8 cellular contexts compared by ENCODE assay signal in genomic region chr9:130444565-130445221, GRCh38. TPM values are rescaled to one million over a fixed set of nuclear protein-coding genes. Genes with fewer than 3 reads are reported as not detected.
DNase-seq lines count a peak whose midpoint lies in the region; ATAC-seq and TF ChIP-seq lines count a peak whose summit lies in the region.

ASS1 (plus strand) TSS chr9:130444961; CDS start chr9:130452229, 7,268 bp downstream.

- peak; percentile 93 for ATAC-seq in activated B cell treated with CpG ODN at 0.5 μM for 24 hours (ENCODE audit: low read depth)
- ATAC-seq in lung (ENCODE audit: insufficient read depth, low FRiP score): peak; percentile 73
- ATAC-seq in HG03045 (IDR thresholded peaks at IDR 0.05; ENCODE audit: unreplicated experiment): no peak

- H3K27me3 Mint-ChIP-seq in CD14-positive monocyte (ENCODE audit: low read depth in 3 of 3) (peaks cover 32 to 46% (median 41%) of the 10 kb centered on the region in 3 donors), activated B cell treated with CpG ODN at 0.5 μM for 24 hours (peaks cover 27% of the 10 kb centered on the region)
- H3K27me3 Mint-ChIP-seq in dendritic cell treated with granulocyte-macrophage colony-stimulating factor and Interleukin-4, amounts not matched to agents 40 ng/mL and 50 ng/mL, for 4 days: peaks cover 44% of the 10 kb centered on the region

- H3K27ac ChIP-seq in lung (ENCODE audit: low read depth in 1 of 2, low read length in 1 of 2): peak within 1 kb of the TSS; percentile 77 to 78

- H3K4me1 ChIP-seq in lung (ENCODE audit: control insufficient read depth in 2 of 2, insufficient read depth in 2 of 2, low read length in 2 of 2): peaks cover 8 to 16% of the 10 kb centered on the region in 2 donors

- CTCF ChIA-PET in activated B cell treated with CpG ODN at 0.5 μM for 24 hours (lab: Charles Lee): no interaction called here

- H3K36me3 ChIP-seq in lung (ENCODE audit: control insufficient read depth in 2 of 2, insufficient read depth in 2 of 2, low read length in 2 of 2): no peaks in the 10 kb centered on the region

- peaks cover 0 to 3% of the 10 kb centered on the region in 2 donors for H3K9me3 ChIP-seq in lung (ENCODE audit: control insufficient read depth in 2 of 2, insufficient read depth in 1 of 2, low read length in 1 of 2)

- H3K27ac Mint-ChIP-seq in CD14-positive monocyte (no peak within 1 kb of the TSS), activated B cell treated with CpG ODN at 0.5 μM for 24 hours (no peak within 1 kb of the TSS)
- no peak within 1 kb of the TSS for H3K27ac Mint-ChIP-seq in dendritic cell treated with granulocyte-macrophage colony-stimulating factor and Interleukin-4, amounts not matched to agents 40 ng/mL and 50 ng/mL, for 4 days

- POLR2A ChIA-PET in activated B cell treated with CpG ODN at 0.5 μM for 24 hours (lab: Charles Lee): no interaction called here

- H3K4me3 ChIP-seq in lung: peak within 1 kb of the TSS; percentile 54

- 0 to 1% methylated on average over 31 to 66 of the region's 66 CpGs for WGBS in lung, 2 donors

- TF ChIP-seq CTCF in CD14-positive monocyte (IDR thresholded peaks at IDR 0.05) (no peak), activated B cell treated with CpG ODN at 0.5 μM for 24 hours (IDR thresholded peaks at IDR 0.05) (no peak), lung (IDR thresholded peaks at IDR 0.05; ENCODE audit: control extremely low read depth, extremely low read depth) (no peak)

- H3K36me3 Mint-ChIP-seq in CD14-positive monocyte: no peaks in the 10 kb centered on the region
- H3K36me3 Mint-ChIP-seq in activated B cell treated with CpG ODN at 0.5 μM for 24 hours (ENCODE audit: low read depth): peaks cover 1% of the 10 kb centered on the region
- no peaks in the 10 kb centered on the region for H3K36me3 Mint-ChIP-seq in dendritic cell treated with granulocyte-macrophage colony-stimulating factor and Interleukin-4, amounts not matched to agents 40 ng/mL and 50 ng/mL, for 4 days (ENCODE audit: low read depth)

- H3K9me3 Mint-ChIP-seq in CD14-positive monocyte: peaks cover 4 to 27% (median 24%) of the 10 kb centered on the region in 7 donors
- H3K9me3 Mint-ChIP-seq in activated B cell treated with CpG ODN at 0.5 μM for 24 hours: peaks cover 3% of the 10 kb centered on the region
- peaks cover 10% of the 10 kb centered on the region for H3K9me3 Mint-ChIP-seq in dendritic cell treated with granulocyte-macrophage colony-stimulating factor and Interleukin-4, amounts not matched to agents 40 ng/mL and 50 ng/mL, for 4 days

- H3K4me3 Mint-ChIP-seq in CD14-positive monocyte: peak within 1 kb of the TSS; percentile 45 to 76
- H3K4me3 Mint-ChIP-seq in activated B cell treated with CpG ODN at 0.5 μM for 24 hours: peak within 1 kb of the TSS; percentile 62
- H3K4me3 Mint-ChIP-seq in dendritic cell treated with granulocyte-macrophage colony-stimulating factor and Interleukin-4, amounts not matched to agents 40 ng/mL and 50 ng/mL, for 4 days: peak within 1 kb of the TSS; percentile 48

- H3K4me1 Mint-ChIP-seq in CD14-positive monocyte (peaks cover 25% of the 10 kb centered on the region), activated B cell treated with CpG ODN at 0.5 μM for 24 hours (no peaks in the 10 kb centered on the region)
- peaks cover 12% of the 10 kb centered on the region for H3K4me1 Mint-ChIP-seq in dendritic cell treated with granulocyte-macrophage colony-stimulating factor and Interleukin-4, amounts not matched to agents 40 ng/mL and 50 ng/mL, for 4 days (ENCODE audit: low read depth)

- in situ Hi-C loops in KBM-7 (cut with MboI; ENCODE audit: low pct_unique_long_range_greater_than_20kb, low sequenced_read_pairs): no loop called here

- no peaks in the 10 kb centered on the region for H3K27me3 ChIP-seq in lung (ENCODE audit: control insufficient read depth, insufficient read depth)

- intact Hi-C loops in CD14-positive monocyte (cut with micrococcal nuclease): no loop called here
- intact Hi-C loops in activated B cell treated with CpG ODN at 0.5 μM for 24 hours (cut with micrococcal nuclease): no loop called here
- intact Hi-C loops in dendritic cell treated with granulocyte-macrophage colony-stimulating factor and Interleukin-4, amounts not matched to agents 40 ng/mL and 50 ng/mL, for 4 days (cut with micrococcal nuclease): no loop called here

- DNase-seq in CD14-positive monocyte (ENCODE audit: low spot score) (no peak), KBM-7 (peak; percentile 32), activated B cell treated with CpG ODN at 0.5 μM for 24 hours (peak; percentile 46), lung (ENCODE audit: low spot score) (peak; percentile 78), pons (ENCODE audit: low spot score) (no peak)
- DNase-seq in stimulated activated CD8-positive, alpha-beta memory T cell treated with anti-CD3 and anti-CD28 coated beads, Interleukin-12 subunit alpha, Interleukin-12 subunit beta, amount 100 ng/mL, for 24 hours (ENCODE audit: extremely low read depth): peak; percentile 16

RNA-seq across cellular contexts. Expression of gene ASS1, which starts in this region (rescaled TPM):
- polyA plus RNA-seq in CD14-positive monocyte (not detected), lung (100 to 1,000 TPM; 114 to 165 TPM)
- total RNA-seq in activated B cell treated with CpG ODN at 0.5 μM for 24 hours (1.6 and 2.6 TPM in 2 replicates), lung (100 to 1,000 TPM in 1 of 2 donors, 10 to 100 TPM in 1; 51.2 to 111 TPM)

Comparison
In these comparisons a context has a peak if more than half of its experiments do, and no peak if none do; other contexts are left out.
1. RNA of gene ASS1 (total RNA-seq): 51.2 to 111 TPM in lung; 1.6 to 2.6 TPM in activated B cell treated with CpG ODN at 0.5 μM for 24 hours; every median in the first group is over 10 times any median in the second.
2. RNA of gene ASS1 (polyA plus RNA-seq): 114 to 165 TPM in lung; not detected in CD14-positive monocyte; every median in the first group is over 100 times any median in the second.
3. DNase-seq: peak in KBM-7 (single experiment), activated B cell treated with CpG ODN at 0.5 μM for 24 hours (single experiment), lung (single experiment) and stimulated activated CD8-positive, alpha-beta memory T cell treated with anti-CD3 and anti-CD28 coated beads, Interleukin-12 subunit alpha, Interleukin-12 subunit beta, amount 100 ng/mL, for 24 hours (single experiment); none in CD14-positive monocyte (single experiment) and pons (single experiment).
4. Peak in every context shown above with its lines, with median percentiles within 50 percentile points of each other: H3K4me3 Mint-ChIP-seq.